In the genomic region with DNA sequence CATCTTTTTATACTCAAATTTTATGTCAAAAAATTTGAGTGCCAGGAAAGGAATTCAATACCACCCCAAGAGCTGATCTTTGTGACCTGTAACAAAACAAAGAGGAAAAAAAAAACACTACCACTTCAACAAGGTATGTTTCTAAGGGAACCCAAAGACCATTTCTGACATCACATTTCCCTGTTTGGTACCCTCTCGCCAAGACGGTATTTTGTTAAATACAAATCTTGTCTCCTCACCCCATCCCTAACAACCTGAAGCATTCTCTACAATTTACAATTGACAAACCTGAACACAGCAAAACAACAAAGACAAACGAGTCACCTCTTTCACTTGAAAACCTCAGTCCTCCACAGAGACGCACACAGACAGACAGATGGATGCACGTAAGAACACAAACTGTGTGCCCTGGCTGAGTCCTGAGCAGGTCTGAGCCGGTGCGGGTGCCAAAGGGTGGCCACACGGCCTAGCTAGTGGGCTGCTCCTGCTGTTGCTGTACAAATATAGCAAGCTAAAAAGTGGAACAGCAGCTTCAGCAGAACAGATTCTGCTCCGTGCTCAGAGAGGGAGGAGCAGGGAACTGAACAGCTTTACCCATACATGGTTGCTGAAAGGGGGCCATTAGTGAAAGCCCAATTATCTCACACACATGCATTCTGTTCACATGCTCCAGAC, we compare ENCODE assay signal across 8 cellular contexts. TPM values are rescaled to one million over a fixed set of nuclear protein-coding genes. Genes with fewer than 3 reads are reported as not detected.
DNase-seq lines count a peak whose midpoint lies in the region; ATAC-seq and TF ChIP-seq lines count a peak whose summit lies in the region.

No MANE protein-coding gene starts in this region.

- no peaks in the 10 kb centered on the region for H3K9me3 ChIP-seq in parathyroid adenoma (ENCODE audit: control insufficient read depth, low read length)

- H3K79me2 ChIP-seq in parathyroid adenoma: peaks cover 31% of the 10 kb centered on the region

- ATAC-seq in HG02759 (IDR thresholded peaks at IDR 0.05; ENCODE audit: unreplicated experiment): peak; percentile 33

- no peak overlapping the region for H3K9ac ChIP-seq in parathyroid adenoma

- H3K4me2 ChIP-seq in parathyroid adenoma (ENCODE audit: low read length): peak overlapping the region; percentile 48

- no peaks in the 10 kb centered on the region for H3K36me3 ChIP-seq in parathyroid adenoma (ENCODE audit: control insufficient read depth, insufficient read depth, low read length)

- no peak for TF ChIP-seq CTCF in parathyroid adenoma (IDR thresholded peaks at IDR 0.05)

- H3K4me1 ChIP-seq in parathyroid adenoma: peaks cover 19% of the 10 kb centered on the region

- H3K27ac ChIP-seq in parathyroid adenoma: peak overlapping the region; percentile 60

- peak overlapping the region; percentile 17 for H3K4me3 ChIP-seq in parathyroid adenoma (ENCODE audit: low read depth, low read length)

- no peaks in the 10 kb centered on the region for H3K27me3 ChIP-seq in parathyroid adenoma (ENCODE audit: control insufficient read depth, insufficient read depth, low read length)

- in situ Hi-C loops in KBM-7 (cut with MboI; ENCODE audit: low pct_unique_long_range_greater_than_20kb, low sequenced_read_pairs): no loop called here

- DNase-seq in AG08395 (ENCODE audit: low spot score): peak; percentile 20
- peak; percentile 37 to 42 for DNase-seq in activated T-cell treated with anti-CD3 and anti-CD28 coated beads, Interleukin-2, amount 50 U/mL, for 48 hours
- DNase-seq in glomerular visceral epithelial cell (ENCODE audit: extremely low spot score): peak; percentile 23
- DNase-seq in A172 (ENCODE audit: low spot score): no peak
- no peak for DNase-seq in NCI-H1436 (lab: John Stamatoyannopoulos, UW)
- no peak for DNase-seq in KBM-7

- no peak overlapping the region for H2AFZ ChIP-seq in parathyroid adenoma

RNA-seq across cellular contexts. Expression of a gene that starts 28.6 kb away (rescaled TPM):
- total RNA-seq in A172 (2014; rRNA removed; shearing (Covaris generic)): 94.7 and 115 TPM in 2 replicates

RNA-seq across cellular contexts. Expression of a gene that starts 41.1 kb away (rescaled TPM):
- total RNA-seq in A172 (2014; rRNA removed; shearing (Covaris generic)): 225 and 253 TPM in 2 replicates

RNA-seq across cellular contexts. Expression of a gene that starts 54.4 kb away (rescaled TPM):
- 44.7 and 60.4 TPM in 2 replicates for total RNA-seq in A172 (2014; rRNA removed; shearing (Covaris generic))

RNA-seq across cellular contexts. Expression of a gene that starts 54.5 kb away (rescaled TPM):
- total RNA-seq in A172 (2014; rRNA removed; shearing (Covaris generic)): 152 and 165 TPM in 2 replicates

Comparison
In these comparisons a context has a peak if more than half of its experiments do, and no peak if none do; other contexts are left out.
1. DNase-seq: peak in AG08395 (single experiment), activated T-cell treated with anti-CD3 and anti-CD28 coated beads, Interleukin-2, amount 50 U/mL, for 48 hours (2 of 2) and glomerular visceral epithelial cell (single experiment); none in A172 (single experiment), NCI-H1436 (single experiment) and KBM-7 (single experiment).